Comparison of ENCODE assay signal across 2 cellular contexts in the genomic region with DNA sequence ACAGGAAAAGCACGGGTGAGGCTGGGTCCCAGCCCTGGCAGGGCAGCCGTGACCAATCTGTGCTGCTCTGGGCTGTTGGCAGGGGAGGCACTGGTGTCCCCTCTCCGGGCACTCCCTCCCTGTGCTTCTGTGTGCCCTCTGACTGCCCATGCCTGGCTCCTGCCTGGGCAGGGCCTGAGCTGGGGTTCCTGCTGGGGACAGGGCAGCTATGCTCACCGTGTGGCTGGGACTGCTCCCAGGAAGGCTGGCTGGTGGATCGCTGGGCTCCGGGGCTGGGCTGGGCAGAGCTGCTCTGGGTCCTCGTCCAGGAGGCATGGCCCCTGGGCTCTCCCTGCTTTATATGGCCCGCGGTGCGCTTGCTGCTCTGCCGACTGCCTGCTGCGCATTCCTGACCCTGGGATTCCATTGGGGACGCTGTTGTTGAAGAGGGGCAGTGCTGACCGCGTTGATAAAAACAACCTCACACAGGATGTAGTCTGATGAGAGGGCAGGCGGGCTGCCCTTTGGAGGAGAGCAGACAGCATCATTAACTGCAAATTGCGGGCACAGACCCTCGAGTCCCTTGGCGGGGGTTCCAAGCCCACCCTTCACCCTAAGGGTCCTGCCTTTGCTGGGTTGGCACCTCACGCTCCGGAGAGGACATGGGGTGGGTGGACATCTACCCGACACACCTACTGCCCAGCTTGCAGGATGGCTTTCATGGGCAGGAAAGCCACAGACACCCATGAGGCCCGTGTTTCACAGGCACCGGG.
TF ChIP-seq lines count a peak whose summit lies in the region.

No MANE protein-coding gene starts in this region.

TF ChIP-seq in GM23338, 12 proteins besides CTCF, POLR2A, EP300 and RAD21 (continues in another document):
- no peak for TF ChIP-seq POLR2AphosphoS5 (IDR thresholded peaks at IDR 0.05; ENCODE audit: low read depth)
- no peak for TF ChIP-seq ZNF331 (CRISPR knock-in tag; IDR thresholded peaks at IDR 0.05; ENCODE audit: low read depth)
- TF ChIP-seq JUNB (IDR thresholded peaks at IDR 0.05; ENCODE audit: unreplicated experiment): no peak
- TF ChIP-seq, protein P1, sequence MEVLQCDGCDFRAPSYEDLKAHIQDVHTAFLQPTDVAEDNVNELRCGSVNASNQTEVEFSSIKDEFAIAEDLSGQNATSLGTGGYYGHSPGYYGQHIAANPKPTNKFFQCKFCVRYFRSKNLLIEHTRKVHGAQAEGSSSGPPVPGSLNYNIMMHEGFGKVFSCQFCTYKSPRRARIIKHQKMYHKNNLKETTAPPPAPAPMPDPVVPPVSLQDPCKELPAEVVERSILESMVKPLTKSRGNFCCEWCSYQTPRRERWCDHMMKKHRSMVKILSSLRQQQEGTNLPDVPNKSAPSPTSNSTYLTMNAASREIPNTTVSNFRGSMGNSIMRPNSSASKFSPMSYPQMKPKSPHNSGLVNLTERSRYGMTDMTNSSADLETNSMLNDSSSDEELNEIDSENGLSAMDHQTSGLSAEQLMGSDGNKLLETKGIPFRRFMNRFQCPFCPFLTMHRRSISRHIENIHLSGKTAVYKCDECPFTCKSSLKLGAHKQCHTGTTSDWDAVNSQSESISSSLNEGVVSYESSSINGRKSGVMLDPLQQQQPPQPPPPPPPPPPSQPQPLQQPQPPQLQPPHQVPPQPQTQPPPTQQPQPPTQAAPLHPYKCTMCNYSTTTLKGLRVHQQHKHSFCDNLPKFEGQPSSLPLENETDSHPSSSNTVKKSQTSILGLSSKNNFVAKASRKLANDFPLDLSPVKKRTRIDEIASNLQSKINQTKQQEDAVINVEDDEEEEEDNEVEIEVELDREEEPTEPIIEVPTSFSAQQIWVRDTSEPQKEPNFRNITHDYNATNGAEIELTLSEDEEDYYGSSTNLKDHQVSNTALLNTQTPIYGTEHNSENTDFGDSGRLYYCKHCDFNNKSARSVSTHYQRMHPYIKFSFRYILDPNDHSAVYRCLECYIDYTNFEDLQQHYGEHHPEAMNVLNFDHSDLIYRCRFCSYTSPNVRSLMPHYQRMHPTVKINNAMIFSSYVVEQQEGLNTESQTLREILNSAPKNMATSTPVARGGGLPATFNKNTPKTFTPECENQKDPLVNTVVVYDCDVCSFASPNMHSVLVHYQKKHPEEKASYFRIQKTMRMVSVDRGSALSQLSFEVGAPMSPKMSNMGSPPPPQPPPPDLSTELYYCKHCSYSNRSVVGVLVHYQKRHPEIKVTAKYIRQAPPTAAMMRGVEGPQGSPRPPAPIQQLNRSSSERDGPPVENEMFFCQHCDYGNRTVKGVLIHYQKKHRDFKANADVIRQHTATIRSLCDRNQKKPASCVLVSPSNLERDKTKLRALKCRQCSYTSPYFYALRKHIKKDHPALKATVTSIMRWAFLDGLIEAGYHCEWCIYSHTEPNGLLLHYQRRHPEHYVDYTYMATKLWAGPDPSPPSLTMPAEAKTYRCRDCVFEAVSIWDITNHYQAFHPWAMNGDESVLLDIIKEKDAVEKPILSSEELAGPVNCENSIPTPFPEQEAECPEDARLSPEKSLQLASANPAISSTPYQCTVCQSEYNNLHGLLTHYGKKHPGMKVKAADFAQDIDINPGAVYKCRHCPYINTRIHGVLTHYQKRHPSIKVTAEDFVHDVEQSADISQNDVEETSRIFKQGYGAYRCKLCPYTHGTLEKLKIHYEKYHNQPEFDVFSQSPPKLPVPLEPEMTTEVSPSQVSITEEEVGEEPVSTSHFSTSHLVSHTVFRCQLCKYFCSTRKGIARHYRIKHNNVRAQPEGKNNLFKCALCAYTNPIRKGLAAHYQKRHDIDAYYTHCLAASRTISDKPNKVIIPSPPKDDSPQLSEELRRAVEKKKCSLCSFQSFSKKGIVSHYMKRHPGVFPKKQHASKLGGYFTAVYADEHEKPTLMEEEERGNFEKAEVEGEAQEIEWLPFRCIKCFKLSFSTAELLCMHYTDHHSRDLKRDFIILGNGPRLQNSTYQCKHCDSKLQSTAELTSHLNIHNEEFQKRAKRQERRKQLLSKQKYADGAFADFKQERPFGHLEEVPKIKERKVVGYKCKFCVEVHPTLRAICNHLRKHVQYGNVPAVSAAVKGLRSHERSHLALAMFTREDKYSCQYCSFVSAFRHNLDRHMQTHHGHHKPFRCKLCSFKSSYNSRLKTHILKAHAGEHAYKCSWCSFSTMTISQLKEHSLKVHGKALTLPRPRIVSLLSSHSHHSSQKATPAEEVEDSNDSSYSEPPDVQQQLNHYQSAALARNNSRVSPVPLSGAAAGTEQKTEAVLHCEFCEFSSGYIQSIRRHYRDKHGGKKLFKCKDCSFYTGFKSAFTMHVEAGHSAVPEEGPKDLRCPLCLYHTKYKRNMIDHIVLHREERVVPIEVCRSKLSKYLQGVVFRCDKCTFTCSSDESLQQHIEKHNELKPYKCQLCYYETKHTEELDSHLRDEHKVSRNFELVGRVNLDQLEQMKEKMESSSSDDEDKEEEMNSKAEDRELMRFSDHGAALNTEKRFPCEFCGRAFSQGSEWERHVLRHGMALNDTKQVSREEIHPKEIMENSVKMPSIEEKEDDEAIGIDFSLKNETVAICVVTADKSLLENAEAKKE (CRISPR knock-in tag; IDR thresholded peaks at IDR 0.05): no peak
- no peak for TF ChIP-seq STAT1 (IDR thresholded peaks at IDR 0.05; ENCODE audit: unreplicated experiment)
- TF ChIP-seq NANOG (IDR thresholded peaks at IDR 0.05; ENCODE audit: borderline replicate concordance): no peak
- TF ChIP-seq, protein P2, sequence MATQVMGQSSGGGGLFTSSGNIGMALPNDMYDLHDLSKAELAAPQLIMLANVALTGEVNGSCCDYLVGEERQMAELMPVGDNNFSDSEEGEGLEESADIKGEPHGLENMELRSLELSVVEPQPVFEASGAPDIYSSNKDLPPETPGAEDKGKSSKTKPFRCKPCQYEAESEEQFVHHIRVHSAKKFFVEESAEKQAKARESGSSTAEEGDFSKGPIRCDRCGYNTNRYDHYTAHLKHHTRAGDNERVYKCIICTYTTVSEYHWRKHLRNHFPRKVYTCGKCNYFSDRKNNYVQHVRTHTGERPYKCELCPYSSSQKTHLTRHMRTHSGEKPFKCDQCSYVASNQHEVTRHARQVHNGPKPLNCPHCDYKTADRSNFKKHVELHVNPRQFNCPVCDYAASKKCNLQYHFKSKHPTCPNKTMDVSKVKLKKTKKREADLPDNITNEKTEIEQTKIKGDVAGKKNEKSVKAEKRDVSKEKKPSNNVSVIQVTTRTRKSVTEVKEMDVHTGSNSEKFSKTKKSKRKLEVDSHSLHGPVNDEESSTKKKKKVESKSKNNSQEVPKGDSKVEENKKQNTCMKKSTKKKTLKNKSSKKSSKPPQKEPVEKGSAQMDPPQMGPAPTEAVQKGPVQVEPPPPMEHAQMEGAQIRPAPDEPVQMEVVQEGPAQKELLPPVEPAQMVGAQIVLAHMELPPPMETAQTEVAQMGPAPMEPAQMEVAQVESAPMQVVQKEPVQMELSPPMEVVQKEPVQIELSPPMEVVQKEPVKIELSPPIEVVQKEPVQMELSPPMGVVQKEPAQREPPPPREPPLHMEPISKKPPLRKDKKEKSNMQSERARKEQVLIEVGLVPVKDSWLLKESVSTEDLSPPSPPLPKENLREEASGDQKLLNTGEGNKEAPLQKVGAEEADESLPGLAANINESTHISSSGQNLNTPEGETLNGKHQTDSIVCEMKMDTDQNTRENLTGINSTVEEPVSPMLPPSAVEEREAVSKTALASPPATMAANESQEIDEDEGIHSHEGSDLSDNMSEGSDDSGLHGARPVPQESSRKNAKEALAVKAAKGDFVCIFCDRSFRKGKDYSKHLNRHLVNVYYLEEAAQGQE (IDR thresholded peaks at IDR 0.05; ENCODE audit: unreplicated experiment): no peak
- TF ChIP-seq, protein P3, sequence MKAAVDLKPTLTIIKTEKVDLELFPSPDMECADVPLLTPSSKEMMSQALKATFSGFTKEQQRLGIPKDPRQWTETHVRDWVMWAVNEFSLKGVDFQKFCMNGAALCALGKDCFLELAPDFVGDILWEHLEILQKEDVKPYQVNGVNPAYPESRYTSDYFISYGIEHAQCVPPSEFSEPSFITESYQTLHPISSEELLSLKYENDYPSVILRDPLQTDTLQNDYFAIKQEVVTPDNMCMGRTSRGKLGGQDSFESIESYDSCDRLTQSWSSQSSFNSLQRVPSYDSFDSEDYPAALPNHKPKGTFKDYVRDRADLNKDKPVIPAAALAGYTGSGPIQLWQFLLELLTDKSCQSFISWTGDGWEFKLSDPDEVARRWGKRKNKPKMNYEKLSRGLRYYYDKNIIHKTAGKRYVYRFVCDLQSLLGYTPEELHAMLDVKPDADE (IDR thresholded peaks at IDR 0.05): no peak

TF ChIP-seq in SK-N-SH, 30 proteins besides CTCF, POLR2A, EP300 and RAD21:
- TF ChIP-seq SMC3 (IDR thresholded peaks at IDR 0.05; ENCODE audit: low read depth, low read length) (no peak), TAF1 (IDR thresholded peaks at IDR 0.05; ENCODE audit: borderline replicate concordance, low read depth, low read length) (no peak)
- TF ChIP-seq, protein P4, sequence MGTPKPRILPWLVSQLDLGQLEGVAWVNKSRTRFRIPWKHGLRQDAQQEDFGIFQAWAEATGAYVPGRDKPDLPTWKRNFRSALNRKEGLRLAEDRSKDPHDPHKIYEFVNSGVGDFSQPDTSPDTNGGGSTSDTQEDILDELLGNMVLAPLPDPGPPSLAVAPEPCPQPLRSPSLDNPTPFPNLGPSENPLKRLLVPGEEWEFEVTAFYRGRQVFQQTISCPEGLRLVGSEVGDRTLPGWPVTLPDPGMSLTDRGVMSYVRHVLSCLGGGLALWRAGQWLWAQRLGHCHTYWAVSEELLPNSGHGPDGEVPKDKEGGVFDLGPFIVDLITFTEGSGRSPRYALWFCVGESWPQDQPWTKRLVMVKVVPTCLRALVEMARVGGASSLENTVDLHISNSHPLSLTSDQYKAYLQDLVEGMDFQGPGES (IDR thresholded peaks at IDR 0.05; ENCODE audit: low read depth, low read length): no peak
- TF ChIP-seq, protein P5, sequence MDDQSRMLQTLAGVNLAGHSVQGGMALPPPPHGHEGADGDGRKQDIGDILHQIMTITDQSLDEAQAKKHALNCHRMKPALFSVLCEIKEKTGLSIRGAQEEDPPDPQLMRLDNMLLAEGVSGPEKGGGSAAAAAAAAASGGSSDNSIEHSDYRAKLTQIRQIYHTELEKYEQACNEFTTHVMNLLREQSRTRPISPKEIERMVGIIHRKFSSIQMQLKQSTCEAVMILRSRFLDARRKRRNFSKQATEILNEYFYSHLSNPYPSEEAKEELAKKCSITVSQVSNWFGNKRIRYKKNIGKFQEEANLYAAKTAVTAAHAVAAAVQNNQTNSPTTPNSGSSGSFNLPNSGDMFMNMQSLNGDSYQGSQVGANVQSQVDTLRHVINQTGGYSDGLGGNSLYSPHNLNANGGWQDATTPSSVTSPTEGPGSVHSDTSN (IDR thresholded peaks at IDR 0.05): no peak
- TF ChIP-seq, protein P6, sequence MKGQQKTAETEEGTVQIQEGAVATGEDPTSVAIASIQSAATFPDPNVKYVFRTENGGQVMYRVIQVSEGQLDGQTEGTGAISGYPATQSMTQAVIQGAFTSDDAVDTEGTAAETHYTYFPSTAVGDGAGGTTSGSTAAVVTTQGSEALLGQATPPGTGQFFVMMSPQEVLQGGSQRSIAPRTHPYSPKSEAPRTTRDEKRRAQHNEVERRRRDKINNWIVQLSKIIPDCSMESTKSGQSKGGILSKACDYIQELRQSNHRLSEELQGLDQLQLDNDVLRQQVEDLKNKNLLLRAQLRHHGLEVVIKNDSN (IDR thresholded peaks at IDR 0.05; ENCODE audit: borderline replicate concordance, low read depth): no peak
